In genomic region chr2:151943461-151943860, GRCh38 we compare ENCODE assay signal across 20 cellular contexts.
DNase-seq lines count a peak whose midpoint lies in the region; ATAC-seq, FAIRE-seq and TF ChIP-seq lines count a peak whose summit lies in the region.
"Had no signal": no experiment of that assay in that cellular context is flagged by ENCODE, and none has a peak within 500 bp of the region (broad histone marks: within the 10 kb centered on the region; RNA-seq: fewer than 3 reads in every experiment).

No MANE protein-coding gene starts in this region.

- H3K4me3 Mint-ChIP-seq in immature natural killer cell: no peak overlapping the region
- no peak overlapping the region for H3K4me3 Mint-ChIP-seq in activated CD4-positive, alpha-beta T cell treated with anti-CD3 and anti-CD28 coated beads for 36 hours
- H3K4me3 Mint-ChIP-seq: CD4-positive, alpha-beta memory T cell; GM23338; H9 had no signal

- H3K4me1 ChIP-seq in heart right ventricle: peaks cover 0 to 19% (median 11%) of the 10 kb centered on the region in 9 donors
- H3K4me1 ChIP-seq: A549 had no signal

- DNase-seq in RWPE1 (ENCODE audit: low spot score) (peak; percentile 38), bronchial epithelial cell (ENCODE audit: low read depth) (peak; percentile 97), epithelial cell of prostate (ENCODE audit: low read depth, low spot score) (peak; percentile 66), fibroblast of mammary gland (ENCODE audit: low read depth) (peak; percentile 2), immature natural killer cell (no peak), heart right ventricle (no peak), NCI-H1694 (lab: John Stamatoyannopoulos, UW) (no peak)
- no peak for DNase-seq in activated CD4-positive, alpha-beta T cell treated with anti-CD3 and anti-CD28 coated beads for 36 hours
- DNase-seq: 8988T; C1 segment of cervical spinal cord; Calu3; CD4-positive, alpha-beta memory T cell; COR-L47; DMS53; DMS79 treated with DMSO at 0.1 percent for 48 hours; H9 had no signal

- no peak for FAIRE-seq in bronchial epithelial cell (lab: Jason Lieb, UNC)
- FAIRE-seq: A549, GM18507 had no signal

- H3K9me3 ChIP-seq in heart right ventricle: peaks cover 0 to 20% (median 0%) of the 10 kb centered on the region in 11 donors
- H3K9me3 ChIP-seq: A549 had no signal

- H3K27me3 Mint-ChIP-seq in immature natural killer cell (ENCODE audit: low read depth in 3 of 3): peaks cover 0 to 5% (median 2%) of the 10 kb centered on the region in 3 donors
- peaks cover 9% of the 10 kb centered on the region for H3K27me3 Mint-ChIP-seq in activated CD4-positive, alpha-beta T cell treated with anti-CD3 and anti-CD28 coated beads for 36 hours

- H3K4me3 ChIP-seq in bronchial epithelial cell (ENCODE audit: low read depth, low read length): no peak overlapping the region
- H3K4me3 ChIP-seq in fibroblast of mammary gland (ENCODE audit: control insufficient read depth, low read depth, low read length): no peak overlapping the region
- H3K4me3 ChIP-seq in heart right ventricle: no peak overlapping the region
- H3K4me3 ChIP-seq: A549, GM23338 had no signal

- peaks cover 9 to 17% of the 10 kb centered on the region in 2 donors for H3K4me1 Mint-ChIP-seq in immature natural killer cell
- no peaks in the 10 kb centered on the region for H3K4me1 Mint-ChIP-seq in activated CD4-positive, alpha-beta T cell treated with anti-CD3 and anti-CD28 coated beads for 36 hours

- no peaks in the 10 kb centered on the region for H3K27me3 ChIP-seq in bronchial epithelial cell (ENCODE audit: control insufficient read depth, insufficient read depth, low read length)
- H3K27me3 ChIP-seq in heart right ventricle: no peaks in the 10 kb centered on the region

- H3K36me3 Mint-ChIP-seq in immature natural killer cell: peaks cover 6 to 15% (median 7%) of the 10 kb centered on the region in 3 donors
- H3K36me3 Mint-ChIP-seq in activated CD4-positive, alpha-beta T cell treated with anti-CD3 and anti-CD28 coated beads for 36 hours (ENCODE audit: low read depth): no peaks in the 10 kb centered on the region

- no peaks in the 10 kb centered on the region for H3K36me3 ChIP-seq in bronchial epithelial cell (ENCODE audit: control insufficient read depth, insufficient read depth, low read length)
- no peaks in the 10 kb centered on the region for H3K36me3 ChIP-seq in heart right ventricle

- H3K9me3 Mint-ChIP-seq in immature natural killer cell: peaks cover 2 to 11% (median 6%) of the 10 kb centered on the region in 6 donors
- peaks cover 9% of the 10 kb centered on the region for H3K9me3 Mint-ChIP-seq in activated CD4-positive, alpha-beta T cell treated with anti-CD3 and anti-CD28 coated beads for 36 hours (ENCODE audit: low read depth)

- intact Hi-C loops in activated CD4-positive, alpha-beta T cell treated with anti-CD3 and anti-CD28 coated beads for 36 hours (cut with DNase I, micrococcal nuclease): no loop called here
- intact Hi-C loops in heart right ventricle (cut with DNase I): loop anchor here in 1 of 10 donors (10.0 kb wide), 1 partner anchor 119 kb away; the partner anchor contains the start of gene ARL5A

- no peak for ATAC-seq in activated CD4-positive, alpha-beta T cell treated with anti-CD3 and anti-CD28 coated beads for 36 hours
- ATAC-seq in heart right ventricle: no peak
- ATAC-seq: A549, GM23338, HCT116 had no signal

- no peak overlapping the region for H3K27ac Mint-ChIP-seq in immature natural killer cell
- no peak overlapping the region for H3K27ac Mint-ChIP-seq in activated CD4-positive, alpha-beta T cell treated with anti-CD3 and anti-CD28 coated beads for 36 hours
- H3K27ac Mint-ChIP-seq: CD4-positive, alpha-beta memory T cell; GM23338; H9 had no signal

- no peak overlapping the region for H3K27ac ChIP-seq in RWPE1
- peak overlapping the region; percentile 74 for H3K27ac ChIP-seq in epithelial cell of prostate
- H3K27ac ChIP-seq in heart right ventricle: no peak overlapping the region
- H3K27ac ChIP-seq: A549 had no signal

- CTCF ChIA-PET in RWPE1 (lab: Yijun Ruan, JAX): no interaction called here
- CTCF ChIA-PET in activated CD4-positive, alpha-beta T cell treated with anti-CD3 and anti-CD28 coated beads for 36 hours (lab: Charles Lee): interaction anchor here (0.6 kb wide), 1 partner anchor 30 kb away, joined by 3 read pairs; no protein-coding TSS in a partner anchor

- 89 to 93% methylated on average over 1 of the region's 1 CpG for WGBS in heart right ventricle, 2 donors

- TF ChIP-seq CTCF in RWPE1 (conservative IDR thresholded peaks at IDR 0.05; ENCODE audit: low read depth) (no peak), bronchial epithelial cell (IDR thresholded peaks at IDR 0.05; ENCODE audit: insufficient read depth, low read length, severe bottlenecking) (no peak), fibroblast of mammary gland (conservative IDR thresholded peaks at IDR 0.05; ENCODE audit: control insufficient read depth, insufficient read depth, low read depth, low read length) (no peak), heart right ventricle (IDR thresholded peaks at IDR 0.05) (no peak)

- POLR2A ChIA-PET in RWPE1 (lab: Yijun Ruan, JAX; ENCODE audit: low non-redundant PET): no interaction called here
- POLR2A ChIA-PET in activated CD4-positive, alpha-beta T cell treated with anti-CD3 and anti-CD28 coated beads for 36 hours (lab: Charles Lee): no interaction called here

Comparison
In these comparisons a context has a peak if more than half of its experiments do, and no peak if none do; other contexts are left out.
1. DNase-seq: peak in RWPE1 (single experiment), bronchial epithelial cell (single experiment), epithelial cell of prostate (single experiment) and fibroblast of mammary gland (single experiment); none in immature natural killer cell (0 of 3), activated CD4-positive, alpha-beta T cell treated with anti-CD3 and anti-CD28 coated beads for 36 hours (single experiment), heart right ventricle (0 of 2) and NCI-H1694 (single experiment).